Comparison of ENCODE assay signal across 19 cellular contexts in the genomic region with DNA sequence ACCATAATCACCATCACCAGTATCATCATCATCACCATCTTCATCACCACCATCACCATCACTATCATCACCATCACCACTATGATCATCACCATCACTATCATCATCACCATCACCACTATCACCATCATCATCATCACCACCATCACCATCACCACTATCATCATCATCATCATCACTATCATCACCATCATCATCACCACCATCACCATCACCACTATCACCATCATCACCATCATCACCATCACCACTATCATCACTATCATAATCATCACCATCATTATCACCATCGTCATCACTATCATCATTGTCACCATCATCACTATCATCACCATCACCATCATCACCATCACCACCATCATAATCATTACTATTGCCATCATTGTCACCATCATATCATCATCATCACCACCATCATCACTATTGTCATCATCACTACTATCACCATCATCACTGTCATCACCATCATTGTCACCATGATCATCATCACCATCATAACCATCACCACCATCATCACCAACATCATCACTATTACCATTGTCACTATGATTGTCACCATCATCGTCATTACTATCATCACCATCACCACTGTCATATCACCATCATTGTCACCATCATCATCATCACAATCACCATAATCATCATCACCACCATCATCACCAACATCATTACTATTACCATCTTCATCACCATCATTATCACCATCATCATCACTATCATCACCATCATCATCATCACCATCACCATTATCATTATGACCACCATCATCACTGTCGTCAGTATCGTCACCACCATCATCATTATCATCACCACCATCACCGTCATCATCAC.
"Had no signal": no experiment of that assay in that cellular context is flagged by ENCODE, and none has a peak within 500 bp of the region (broad histone marks: within the 10 kb centered on the region; RNA-seq: fewer than 3 reads in every experiment).

No MANE protein-coding gene starts in this region.

- DNase-seq: hippocampal formation; left ventricle myocardium inferior; mesendoderm; naive thymus-derived CD4-positive, alpha-beta T cell; ovary; stimulated activated CD4-positive, alpha-beta T cell treated with anti-CD3 and anti-CD28 coated beads, Interleukin-4, amount 100 ng/mL, for 24 hours; stimulated activated naive CD4-positive, alpha-beta T cell; tibial artery; trophoblast cell; upper lobe of right lung; uterus had no signal

- H3K4me1 ChIP-seq: right atrium auricular region, suprapubic skin, tibial artery, upper lobe of right lung, uterus had no signal

- ATAC-seq: naive thymus-derived CD4-positive, alpha-beta T cell; natural killer cell treated with Interleukin-12 subunit alpha and Interleukin-12 subunit beta and Interleukin-15 and Interleukin-18, amount 100 ng/mL, for 72 hours; sciatic nerve; stimulated activated effector memory CD8-positive, alpha-beta T cell treated with anti-CD3 and anti-CD28 coated beads, Interleukin-12 subunit alpha, Interleukin-12 subunit beta, amount 100 ng/mL, for 72 hours; upper lobe of right lung had no signal

- H3K36me3 ChIP-seq: left ventricle myocardium inferior, ovary, right atrium auricular region, suprapubic skin, thoracic aorta, tibial artery, upper lobe of right lung, uterus had no signal

- H3K9me3 ChIP-seq: left ventricle myocardium inferior, ovary, right atrium auricular region, suprapubic skin, thoracic aorta, tibial artery, upper lobe of right lung, uterus had no signal

- H3K4me3 ChIP-seq: left ventricle myocardium inferior, lung, ovary, right atrium auricular region, skin epidermis, suprapubic skin, thoracic aorta, tibial artery, upper lobe of right lung, uterus had no signal

- H3K27me3 ChIP-seq: ovary, right atrium auricular region, tibial artery, upper lobe of right lung had no signal

- H3K27ac ChIP-seq: left ventricle myocardium inferior, ovary, right atrium auricular region, skin epidermis, suprapubic skin, thoracic aorta, tibial artery, upper lobe of right lung, uterus had no signal
